ENCODE assay signal across 24 cellular contexts in genomic region chr17:79498854-79499253, GRCh38.
DNase-seq lines count a peak whose midpoint lies in the region; ATAC-seq, FAIRE-seq and TF ChIP-seq lines count a peak whose summit lies in the region.
"Had no signal": no experiment of that assay in that cellular context is flagged by ENCODE, and none has a peak within 500 bp of the region (broad histone marks: within the 10 kb centered on the region; RNA-seq: fewer than 3 reads in every experiment).

No MANE protein-coding gene starts in this region.

- H3K18ac ChIP-seq in IMR-90 (ENCODE audit: low read depth, low read length), result no peak overlapping the region

- no peaks in the 10 kb centered on the region for H4K20me1 ChIP-seq in IMR-90 (ENCODE audit: insufficient read depth, low read length)
- H4K20me1 ChIP-seq: BLaER1 treated with 17β-estradiol and CSF1 and Interleukin-3, amounts not matched to agents 10 nM and 100 nM had no signal

- H3K4ac ChIP-seq in IMR-90 (ENCODE audit: low read depth, low read length), result no peak overlapping the region

- H3K23ac ChIP-seq in IMR-90 (ENCODE audit: low read depth, low read length), result no peak overlapping the region

- no peak overlapping the region for H3K4me3 ChIP-seq in HEK293 (ENCODE audit: low read depth, low read length)
- H3K4me3 ChIP-seq in IMR-90 (ENCODE audit: insufficient read depth, low read depth, low read length), result no peak overlapping the region
- no peak overlapping the region for H3K4me3 ChIP-seq in HAP-1
- H3K4me3 ChIP-seq: A549; BLaER1 treated with 17β-estradiol and CSF1 and Interleukin-3, amounts not matched to agents 10 nM and 100 nM had no signal

- TF ChIP-seq RAD21 in IMR-90 (IDR thresholded peaks at IDR 0.05; ENCODE audit: low read length), result no peak

- no peak overlapping the region for H2BK120ac ChIP-seq in IMR-90 (ENCODE audit: low read depth, low read length)

- peak overlapping the region; percentile 3 for H3K27ac Mint-ChIP-seq in endothelial cell (ENCODE audit: unreplicated experiment)
- H3K27ac Mint-ChIP-seq: B cell; CD4-positive, alpha-beta T cell; CD8-positive, alpha-beta T cell had no signal

- H3K36me3 ChIP-seq in HEK293 (ENCODE audit: control insufficient read depth in 2 of 2, insufficient read depth in 1 of 2, low read length in 2 of 2) (no peaks in the 10 kb centered on the region), IMR-90 (ENCODE audit: control insufficient read depth, insufficient read depth, low read length) (no peaks in the 10 kb centered on the region), HAP-1 (replicated peaks) (no peaks in the 10 kb centered on the region)
- H3K36me3 ChIP-seq: BLaER1 treated with 17β-estradiol and CSF1 and Interleukin-3, amounts not matched to agents 10 nM and 100 nM had no signal

- TF ChIP-seq CTCF in HEK293 (tag by site-specific recombination; IDR thresholded peaks at IDR 0.05) (no peak), IMR-90 (conservative IDR thresholded peaks at IDR 0.05; ENCODE audit: low read depth, low read length) (no peak), endothelial cell (IDR thresholded peaks at IDR 0.05; ENCODE audit: unreplicated experiment) (no peak), GM13977 (IDR thresholded peaks at IDR 0.05; ENCODE audit: extremely low read depth, insufficient read depth, missing control alignments) (no peak)

- 0% methylated on average over 1 of the region's 1 CpG; no CpG with 5 or more reads in 1 of the 2 experiments for WGBS in IMR-90 (ENCODE audit: extremely low coverage in 2 of 2, insufficient read length in 1 of 2), 2 experiments

- intact Hi-C loops in IMR-90 (cut with micrococcal nuclease), result no loop called here

- H2BK20ac ChIP-seq in IMR-90 (ENCODE audit: low read depth, low read length), result no peak overlapping the region

- no TSS peak for BruUV-seq in IMR-90 (replicated peaks; lab: Mats Ljungman, UMichigan)

- H3K56ac ChIP-seq in IMR-90 (ENCODE audit: extremely low read depth, insufficient read depth, low read length), result no peak overlapping the region

- H3K9me3 ChIP-seq in HEK293 (ENCODE audit: control insufficient read depth, insufficient read depth, low read depth, low read length), result no peaks in the 10 kb centered on the region
- peaks cover 5% of the 10 kb centered on the region; the same call in 1 of the 2 replicates for H3K9me3 ChIP-seq in IMR-90 (ENCODE audit: control insufficient read depth, insufficient read depth, low read length)
- H3K9me3 ChIP-seq in HAP-1, result no peaks in the 10 kb centered on the region
- H3K9me3 ChIP-seq: Caco-2 had no signal

- no peaks in the 10 kb centered on the region for H3K9me3 Mint-ChIP-seq in endothelial cell (ENCODE audit: unreplicated experiment)
- H3K9me3 Mint-ChIP-seq: CD4-positive, alpha-beta T cell; CD8-positive, alpha-beta T cell had no signal

- H2AK5ac ChIP-seq in IMR-90 (ENCODE audit: low read depth, low read length), result no peak overlapping the region

- no peak for DNase-seq in IMR-90
- no peak for DNase-seq in endothelial cell (ENCODE audit: low spot score)
- no peak for DNase-seq in urothelium cell line (ENCODE audit: low spot score)
- no peak for DNase-seq in GM13977 (ENCODE audit: low spot score)
- DNase-seq in HAP-1 (ENCODE audit: low spot score in 2 of 2), result no peak
- DNase-seq: AML-193; Caco-2; Calu3; CD4-positive, alpha-beta T cell; CD8-positive, alpha-beta T cell; DMS79 treated with DMSO at 0.1 percent for 48 hours; GF-D8 had no signal

- no peak for TF ChIP-seq POLR2A in IMR-90 (IDR thresholded peaks at IDR 0.05; ENCODE audit: low read depth, low read length)

- H3K14ac ChIP-seq in IMR-90 (replicated peaks; ENCODE audit: low read depth, low read length), result no peak overlapping the region

- H4K8ac ChIP-seq in IMR-90 (ENCODE audit: low read depth in 2 of 2, low read length in 2 of 2), result no peak overlapping the region

- no peak overlapping the region for H4K5ac ChIP-seq in IMR-90 (ENCODE audit: low read depth, low read length)

- FAIRE-seq in urothelium cell line (lab: Jason Lieb, UNC), result peak; percentile 92
- FAIRE-seq: A549, D721Med, G401.6, GM12891, GM18507, GM19239 had no signal

- in situ Hi-C loops in IMR-90 (cut with MboI; ENCODE audit: low sequenced_read_pairs), result no loop called here
- in situ Hi-C loops in GM13977 (cut with MboI; ENCODE audit: low pct_unique_long_range_greater_than_20kb, low sequenced_read_pairs, unreplicated experiment), result no loop called here
- in situ Hi-C loops in HAP-1 (cut with MboI; ENCODE audit: low sequenced_read_pairs), result no loop called here

- H3K4me2 ChIP-seq in IMR-90 (ENCODE audit: low read depth, low read length), result no peak overlapping the region
- H3K4me2 ChIP-seq: A549; BLaER1 treated with 17β-estradiol and CSF1 and Interleukin-3, amounts not matched to agents 10 nM and 100 nM had no signal

- no peaks in the 10 kb centered on the region for H3K36me3 Mint-ChIP-seq in endothelial cell (ENCODE audit: low read depth, unreplicated experiment)
- H3K36me3 Mint-ChIP-seq: CD8-positive, alpha-beta T cell had no signal

- no peak overlapping the region for H2AFZ ChIP-seq in IMR-90 (replicated peaks; ENCODE audit: low read length, poor library complexity)

- CTCF ChIA-PET in HEK293 (lab: Yijun Ruan, JAX) (no interaction called here), IMR-90 (lab: Yijun Ruan, JAX) (no interaction called here)

- H2BK5ac ChIP-seq in IMR-90 (ENCODE audit: low read depth, low read length, poor library complexity, severe bottlenecking), result peak overlapping the region; percentile 19

- no peak overlapping the region for H2AK9ac ChIP-seq in IMR-90 (replicated peaks; ENCODE audit: low read depth, low read length, poor library complexity)

- H3K9me1 ChIP-seq in IMR-90 (ENCODE audit: insufficient read depth, low read length), result no peaks in the 10 kb centered on the region

- peaks cover 5% of the 10 kb centered on the region for H3K27me3 Mint-ChIP-seq in endothelial cell (ENCODE audit: unreplicated experiment)

- peaks cover 18% of the 10 kb centered on the region for H3K4me1 Mint-ChIP-seq in endothelial cell (ENCODE audit: unreplicated experiment)
- H3K4me1 Mint-ChIP-seq: B cell had no signal

- no peak overlapping the region for H2BK15ac ChIP-seq in IMR-90 (ENCODE audit: low read depth, low read length)

- no peaks in the 10 kb centered on the region for H3K27me3 ChIP-seq in IMR-90 (ENCODE audit: control insufficient read depth, insufficient read depth, low read length)
- peaks cover 3% of the 10 kb centered on the region; the same call in 1 of the 2 replicates for H3K27me3 ChIP-seq in HAP-1 (ENCODE audit: low read depth)
- H3K27me3 ChIP-seq: BLaER1 treated with 17β-estradiol and CSF1 and Interleukin-3, amounts not matched to agents 10 nM and 100 nM had no signal

- H3K27ac ChIP-seq in HEK293 (ENCODE audit: extremely low read depth, low read depth, low read length) (no peak overlapping the region), IMR-90 (ENCODE audit: insufficient read depth, low read length) (no peak overlapping the region)
- H3K27ac ChIP-seq: 22Rv1; A549; BLaER1 treated with 17β-estradiol and CSF1 and Interleukin-3, amounts not matched to agents 10 nM and 100 nM; C4-2B had no signal

- H3K79me1 ChIP-seq in IMR-90 (ENCODE audit: low read depth in 1 of 2, low read length in 2 of 2), result no peaks in the 10 kb centered on the region

- POLR2A ChIA-PET in HEK293 (lab: Yijun Ruan, JAX) (no interaction called here), IMR-90 (lab: Charles Lee; ENCODE audit: unreplicated experiment) (no interaction called here)

- H3K9ac ChIP-seq in IMR-90 (ENCODE audit: low read depth, low read length), result no peak overlapping the region
- H3K9ac ChIP-seq: BLaER1 treated with 17β-estradiol and CSF1 and Interleukin-3, amounts not matched to agents 10 nM and 100 nM had no signal

- H3K4me1 ChIP-seq in HEK293 (ENCODE audit: control insufficient read depth, insufficient read depth, low read length) (no peaks in the 10 kb centered on the region), IMR-90 (ENCODE audit: control insufficient read depth, insufficient read depth, low read length) (no peaks in the 10 kb centered on the region), HAP-1 (no peaks in the 10 kb centered on the region)
- H3K4me1 ChIP-seq: Caco-2 had no signal

- dilution Hi-C loops in IMR-90 (cut with HindIII; ENCODE audit: low sequenced_read_pairs, unreplicated experiment), result no loop called here

- H3K4me3 Mint-ChIP-seq in endothelial cell (ENCODE audit: unreplicated experiment), result no peak overlapping the region
- H3K4me3 Mint-ChIP-seq: B cell; CD4-positive, alpha-beta T cell; CD8-positive, alpha-beta T cell had no signal

- no peak for ATAC-seq in IMR-90 (ENCODE audit: low read depth)
- no peak for ATAC-seq in GM21390 (IDR thresholded peaks at IDR 0.05; ENCODE audit: unreplicated experiment)
- ATAC-seq: A549; CD8-positive, alpha-beta T cell had no signal

- H4K91ac ChIP-seq in IMR-90 (ENCODE audit: insufficient read depth, low read depth, low read length), result no peak overlapping the region

TF ChIP-seq in HEK293, 187 proteins besides CTCF, POLR2A, EP300 and RAD21:
- peak; percentile 73 for TF ChIP-seq ZNF366 (tag by site-specific recombination; conservative IDR thresholded peaks at IDR 0.05)
- TF ChIP-seq EGR2 (tag by site-specific recombination; IDR thresholded peaks at IDR 0.05; ENCODE audit: low read depth), result peak; percentile 33; the same call in 1 of the 2 replicates
- peak; percentile 93 for TF ChIP-seq ZBTB17 (tag by site-specific recombination; IDR thresholded peaks at IDR 0.05)
- TF ChIP-seq ZFHX2 (tag by site-specific recombination; conservative IDR thresholded peaks at IDR 0.05), result peak; percentile 14; the same call in 1 of the 2 replicates
- TF ChIP-seq ZNF548 (tag by site-specific recombination; IDR thresholded peaks at IDR 0.05), result no peak
- TF ChIP-seq ZNF248 (tag by site-specific recombination; IDR thresholded peaks at IDR 0.05), result no peak
TF ChIP-seq in HEK293: peak in this region for 4.

TF ChIP-seq in IMR-90, 13 proteins besides CTCF, POLR2A, EP300 and RAD21 (continues in another document):
- no peak for TF ChIP-seq MXI1 (IDR thresholded peaks at IDR 0.05; ENCODE audit: borderline replicate concordance, low read depth, low read length)
- TF ChIP-seq BHLHE40 (IDR thresholded peaks at IDR 0.05; ENCODE audit: low read depth, low read length), result no peak
- TF ChIP-seq NFE2L2 (IDR thresholded peaks at IDR 0.05; ENCODE audit: low read depth, low read length), result no peak
- TF ChIP-seq CEBPB (IDR thresholded peaks at IDR 0.05; ENCODE audit: low read depth, low read length), result no peak
- no peak for TF ChIP-seq ELK1 (IDR thresholded peaks at IDR 0.05; ENCODE audit: borderline replicate concordance, low read depth, low read length)
- no peak for TF ChIP-seq RFX5 (IDR thresholded peaks at IDR 0.05; ENCODE audit: low read depth, low read length)
- TF ChIP-seq MAFK (IDR thresholded peaks at IDR 0.05; ENCODE audit: low read depth, low read length), result no peak
